Comparison of ENCODE assay signal across 15 cellular contexts in the genomic region with DNA sequence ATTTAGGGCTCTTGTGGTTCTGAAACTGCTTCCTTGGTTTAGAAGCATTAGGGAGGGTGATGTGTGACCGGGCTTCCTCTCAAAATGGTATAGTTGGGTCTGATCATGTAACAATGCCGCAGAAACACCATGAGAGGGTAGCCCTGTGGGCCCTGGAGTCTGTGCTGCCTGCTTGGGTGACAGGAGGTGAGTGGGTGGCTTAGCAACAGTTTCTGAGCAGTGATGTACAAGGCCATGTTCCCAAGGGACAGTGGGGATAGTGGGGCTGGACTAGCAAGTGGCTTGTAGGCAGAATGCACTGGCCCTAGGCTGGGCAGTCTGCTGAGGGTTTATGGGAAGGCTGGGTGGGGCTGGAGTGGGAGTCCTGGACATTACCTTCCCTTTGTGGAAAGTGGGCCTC.
"Had no signal": no experiment of that assay in that cellular context is flagged by ENCODE, and none has a peak within 500 bp of the region (broad histone marks: within the 10 kb centered on the region; RNA-seq: fewer than 3 reads in every experiment).

No MANE protein-coding gene starts in this region.

- DNase-seq: activated B cell treated with CpG ODN at 0.5 μM for 24 hours; activated CD4-positive, alpha-beta T cell treated with anti-CD3 and anti-CD28 coated beads for 48 hours; activated CD8-positive, alpha-beta memory T cell treated with anti-CD3 and anti-CD28 coated beads, Interleukin-2, amount 50 U/mL, for 4 hours; activated CD8-positive, alpha-beta T cell treated with anti-CD3 and anti-CD28 coated beads, Interleukin-2, amount 10 ng/mL, durations not matched to agents 7 days and 5 days; activated gamma-delta T cell treated with Interleukin-2 at 50 U/mL for 16 hours; activated T-cell treated with anti-CD3 and anti-CD28 coated beads, Interleukin-2, amount 50 U/mL, for 72 hours; colonic mucosa; esophagus squamous epithelium; kidney; left ventricle myocardium inferior; naive thymus-derived CD4-positive, alpha-beta T cell; right cardiac atrium had no signal

- H3K4me3 Mint-ChIP-seq: activated B cell treated with CpG ODN at 0.5 μM for 24 hours; activated CD8-positive, alpha-beta T cell treated with anti-CD3 and anti-CD28 coated beads, Interleukin-2, amount 10 ng/mL, durations not matched to agents 7 days and 5 days; activated T-cell treated with anti-CD3 and anti-CD28 coated beads, Interleukin-2, amount 50 U/mL, for 72 hours had no signal

- H3K27ac ChIP-seq: cardiac muscle cell, colonic mucosa, esophagus squamous epithelium, left ventricle myocardium inferior, prostate gland had no signal

- H3K27ac Mint-ChIP-seq: activated B cell treated with CpG ODN at 0.5 μM for 24 hours; activated CD8-positive, alpha-beta T cell treated with anti-CD3 and anti-CD28 coated beads, Interleukin-2, amount 10 ng/mL, durations not matched to agents 7 days and 5 days; activated T-cell treated with anti-CD3 and anti-CD28 coated beads, Interleukin-2, amount 50 U/mL, for 72 hours had no signal

- H3K4me3 ChIP-seq: cardiac muscle cell, colonic mucosa, esophagus squamous epithelium, left ventricle myocardium inferior, prostate gland had no signal

- FAIRE-seq: endothelial cell of umbilical vein, kidney had no signal

- H3K4me1 ChIP-seq: colonic mucosa, prostate gland had no signal

- H3K36me3 Mint-ChIP-seq: naive thymus-derived CD4-positive, alpha-beta T cell had no signal

- H3K9me3 Mint-ChIP-seq: activated B cell treated with CpG ODN at 0.5 μM for 24 hours; activated T-cell treated with anti-CD3 and anti-CD28 coated beads, Interleukin-2, amount 50 U/mL, for 72 hours had no signal

- H3K36me3 ChIP-seq: cardiac muscle cell, colonic mucosa, esophagus squamous epithelium, left ventricle myocardium inferior, prostate gland had no signal

- ATAC-seq: activated CD8-positive, alpha-beta T cell treated with anti-CD3 and anti-CD28 coated beads, Interleukin-2, amount 10 ng/mL, durations not matched to agents 7 days and 5 days; activated T-cell treated with anti-CD3 and anti-CD28 coated beads, Interleukin-2, amount 50 U/mL, for 72 hours; naive thymus-derived CD4-positive, alpha-beta T cell; right cardiac atrium had no signal

- H3K9me3 ChIP-seq: colonic mucosa, esophagus squamous epithelium, left ventricle myocardium inferior, prostate gland had no signal

- H3K27me3 ChIP-seq: cardiac muscle cell, colonic mucosa had no signal
